In genomic region chr4:153249199-153250154, GRCh38 we compare ENCODE assay signal across 8 cellular contexts. TPM values are rescaled to one million over a fixed set of nuclear protein-coding genes. Genes with fewer than 3 reads are reported as not detected.
DNase-seq lines count a peak whose midpoint lies in the region; ATAC-seq and TF ChIP-seq lines count a peak whose summit lies in the region.

No MANE protein-coding gene starts in this region.

- DNase-seq in NCI-H1092 treated with DMSO at 0.1 percent for 48 hours (lab: John Stamatoyannopoulos, UW) (peak; percentile 90), amniotic stem cell (lab: John Stamatoyannopoulos, UW) (peak; percentile 65), left ventricle myocardium inferior (peak; percentile 74), psoas muscle (peak; percentile 74 to 85)

- peaks cover 25% of the 10 kb centered on the region for H3K4me1 ChIP-seq in left ventricle myocardium inferior
- H3K4me1 ChIP-seq in psoas muscle, result peaks cover 11% of the 10 kb centered on the region
- no peaks in the 10 kb centered on the region for H3K4me1 ChIP-seq in urinary bladder (ENCODE audit: insufficient read depth)

- no peaks in the 10 kb centered on the region for H3K9me3 ChIP-seq in left ventricle myocardium inferior (replicated peaks)
- no peaks in the 10 kb centered on the region for H3K9me3 ChIP-seq in psoas muscle

- peak; percentile 99 for ATAC-seq in HG02588 (IDR thresholded peaks at IDR 0.05; ENCODE audit: unreplicated experiment)
- ATAC-seq in psoas muscle, result peak; percentile 85 to 97 (median 90)

- no peaks in the 10 kb centered on the region for H3K27me3 ChIP-seq in left ventricle myocardium inferior (ENCODE audit: low read depth)
- no peaks in the 10 kb centered on the region for H3K27me3 ChIP-seq in psoas muscle (ENCODE audit: insufficient read depth in 3 of 3, low read length in 2 of 3)

- H3K4me1 Mint-ChIP-seq in T-helper 1 cell treated with Interleukin-12 subunit alpha and Interleukin-12 subunit beta and Interleukin-4 antibody, amounts not matched to agents 30 μg/mL and 1 μg/mL, for 36 hours (ENCODE audit: low read depth), result peaks cover 13% of the 10 kb centered on the region

- TF ChIP-seq CTCF in GM12875 (IDR thresholded peaks at IDR 0.05; ENCODE audit: borderline replicate concordance, insufficient read depth, low read depth, low read length) (no peak), left ventricle myocardium inferior (IDR thresholded peaks at IDR 0.05; ENCODE audit: borderline replicate concordance) (no peak), psoas muscle (IDR thresholded peaks at IDR 0.05) (no peak)

- intact Hi-C loops in left ventricle myocardium inferior (cut with micrococcal nuclease), result no loop called here
- intact Hi-C loops in psoas muscle (cut with DNase I), result no loop called here

- peak overlapping the region; percentile 69 for H3K27ac Mint-ChIP-seq in T-helper 1 cell treated with Interleukin-12 subunit alpha and Interleukin-12 subunit beta and Interleukin-4 antibody, amounts not matched to agents 30 μg/mL and 1 μg/mL, for 36 hours

- H3K27ac ChIP-seq in left ventricle myocardium inferior (replicated peaks), result peak overlapping the region; percentile 80
- peak overlapping the region; percentile 20 for H3K27ac ChIP-seq in psoas muscle
- no peak overlapping the region for H3K27ac ChIP-seq in urinary bladder (ENCODE audit: low read depth)

- no peaks in the 10 kb centered on the region for H3K9me3 Mint-ChIP-seq in T-helper 1 cell treated with Interleukin-12 subunit alpha and Interleukin-12 subunit beta and Interleukin-4 antibody, amounts not matched to agents 30 μg/mL and 1 μg/mL, for 36 hours

- peak overlapping the region; percentile 86 for H3K4me3 Mint-ChIP-seq in T-helper 1 cell treated with Interleukin-12 subunit alpha and Interleukin-12 subunit beta and Interleukin-4 antibody, amounts not matched to agents 30 μg/mL and 1 μg/mL, for 36 hours

- WGBS in psoas muscle, 3 donors, result 10 to 18% (median 14%) methylated on average over 44 of the region's 44 CpGs
- 9% methylated on average over 44 of the region's 44 CpGs for WGBS in urinary bladder

- H3K27me3 Mint-ChIP-seq in T-helper 1 cell treated with Interleukin-12 subunit alpha and Interleukin-12 subunit beta and Interleukin-4 antibody, amounts not matched to agents 30 μg/mL and 1 μg/mL, for 36 hours (ENCODE audit: low read depth), result no peaks in the 10 kb centered on the region

- no peaks in the 10 kb centered on the region for H3K36me3 ChIP-seq in left ventricle myocardium inferior
- H3K36me3 ChIP-seq in psoas muscle (ENCODE audit: insufficient read depth in 1 of 2, low read depth in 1 of 2), result no peaks in the 10 kb centered on the region
- no peaks in the 10 kb centered on the region for H3K36me3 ChIP-seq in urinary bladder (ENCODE audit: insufficient read depth)

- H3K4me3 ChIP-seq in GM12875 (ENCODE audit: low read depth, low read length) (peak overlapping the region; percentile 45), left ventricle myocardium inferior (peak overlapping the region; percentile 75), psoas muscle (peak overlapping the region; percentile 67), urinary bladder (ENCODE audit: low read depth, low read length) (peak overlapping the region; percentile 48)

- no peaks in the 10 kb centered on the region for H3K36me3 Mint-ChIP-seq in T-helper 1 cell treated with Interleukin-12 subunit alpha and Interleukin-12 subunit beta and Interleukin-4 antibody, amounts not matched to agents 30 μg/mL and 1 μg/mL, for 36 hours (ENCODE audit: low read depth)

RNA-seq across cellular contexts. Expression of gene TRIM2, which starts 45.2 kb away (rescaled TPM):
- total RNA-seq in left ventricle myocardium inferior (20.2 TPM), psoas muscle (1 to 10 TPM; 3.9 to 7.1 (median 5.6) TPM), urinary bladder (119 TPM)
- polyA plus RNA-seq in psoas muscle (1 to 10 TPM; 1.3 to 2.2 (median 2.1) TPM), urinary bladder (15.1 TPM)
